Comparison of ENCODE assay signal across 14 cellular contexts in genomic region chr5:131466171-131466766, GRCh38.
DNase-seq lines count a peak whose midpoint lies in the region; ATAC-seq, FAIRE-seq and TF ChIP-seq lines count a peak whose summit lies in the region.
"Had no signal": no experiment of that assay in that cellular context is flagged by ENCODE, and none has a peak within 500 bp of the region (broad histone marks: within the 10 kb centered on the region; RNA-seq: fewer than 3 reads in every experiment).

No MANE protein-coding gene starts in this region.

- intact Hi-C loops in activated CD4-positive, alpha-beta T cell treated with anti-CD3 and anti-CD28 coated beads for 36 hours (cut with DNase I, micrococcal nuclease) = no loop called here
- intact Hi-C loops in IMR-90 (cut with micrococcal nuclease) = no loop called here
- intact Hi-C loops in esophagus muscularis mucosa (cut with DNase I) = no loop called here

- H3K27me3 ChIP-seq in IMR-90 (ENCODE audit: control insufficient read depth, insufficient read depth, low read length) (no peaks in the 10 kb centered on the region), astrocyte (ENCODE audit: insufficient read depth, low read length) (no peaks in the 10 kb centered on the region), upper lobe of left lung (no peaks in the 10 kb centered on the region), esophagus muscularis mucosa (no peaks in the 10 kb centered on the region)

- H3K79me1 ChIP-seq in IMR-90 (ENCODE audit: low read depth in 1 of 2, low read length in 2 of 2) = peaks cover 0 to 7% of the 10 kb centered on the region in 2 experiments; a peak in 1 of 4 replicates

- no peak overlapping the region for H3K4me3 Mint-ChIP-seq in activated CD4-positive, alpha-beta T cell treated with anti-CD3 and anti-CD28 coated beads for 36 hours
- no peak overlapping the region for H3K4me3 Mint-ChIP-seq in astrocyte (ENCODE audit: unreplicated experiment)
- no peak overlapping the region for H3K4me3 Mint-ChIP-seq in naive thymus-derived CD8-positive, alpha-beta T cell
- no peak overlapping the region for H3K4me3 Mint-ChIP-seq in stimulated activated memory B cell treated with anti-CD40 and anti-IgM and Interleukin-4, amounts not matched to agents 10 μg/mL and 1 μg/mL and 100 μg/mL, for 72 hours
- H3K4me3 Mint-ChIP-seq: brain had no signal

- H3K9me3 ChIP-seq in IMR-90 (ENCODE audit: control insufficient read depth, insufficient read depth, low read length) = no peaks in the 10 kb centered on the region
- no peaks in the 10 kb centered on the region for H3K9me3 ChIP-seq in astrocyte (ENCODE audit: insufficient read depth, low read depth, low read length)
- no peaks in the 10 kb centered on the region for H3K9me3 ChIP-seq in upper lobe of left lung
- H3K9me3 ChIP-seq in esophagus muscularis mucosa = no peaks in the 10 kb centered on the region

- H3K4me1 Mint-ChIP-seq in activated CD4-positive, alpha-beta T cell treated with anti-CD3 and anti-CD28 coated beads for 36 hours = peaks cover 47% of the 10 kb centered on the region
- H3K4me1 Mint-ChIP-seq in astrocyte (ENCODE audit: low read depth, unreplicated experiment) = peaks cover 5% of the 10 kb centered on the region
- H3K4me1 Mint-ChIP-seq in naive thymus-derived CD8-positive, alpha-beta T cell = peaks cover 12 to 48% (median 42%) of the 10 kb centered on the region in 4 donors
- H3K4me1 Mint-ChIP-seq in stimulated activated memory B cell treated with anti-CD40 and anti-IgM and Interleukin-4, amounts not matched to agents 10 μg/mL and 1 μg/mL and 100 μg/mL, for 72 hours = no peaks in the 10 kb centered on the region

- H3K4me1 ChIP-seq in IMR-90 (ENCODE audit: control insufficient read depth, insufficient read depth, low read length) (peaks cover 3% of the 10 kb centered on the region; the same call in 1 of the 2 replicates), astrocyte (ENCODE audit: insufficient read depth, low read length) (peaks cover 5% of the 10 kb centered on the region), upper lobe of left lung (peaks cover 3 to 6% (median 5%) of the 10 kb centered on the region in 4 donors), esophagus muscularis mucosa (peaks cover 0 to 2% (median 0%) of the 10 kb centered on the region in 4 donors)

- no peak overlapping the region for H3K18ac ChIP-seq in IMR-90 (ENCODE audit: low read depth, low read length)

- no peak overlapping the region for H4K5ac ChIP-seq in IMR-90 (ENCODE audit: low read depth, low read length)

- dilution Hi-C loops in IMR-90 (cut with HindIII; ENCODE audit: low sequenced_read_pairs, unreplicated experiment) = no loop called here

- H3K4me3 ChIP-seq in IMR-90 (ENCODE audit: insufficient read depth, low read depth, low read length) (no peak overlapping the region), astrocyte (ENCODE audit: insufficient read depth, low read depth, low read length) (no peak overlapping the region), upper lobe of left lung (no peak overlapping the region), esophagus muscularis mucosa (no peak overlapping the region)
- H3K4me3 ChIP-seq: PC-9 had no signal

- no peak overlapping the region for H2BK5ac ChIP-seq in IMR-90 (ENCODE audit: low read depth, low read length, poor library complexity, severe bottlenecking)

- H2AK5ac ChIP-seq in IMR-90 (ENCODE audit: low read depth, low read length) = no peak overlapping the region

- H3K27me3 Mint-ChIP-seq in activated CD4-positive, alpha-beta T cell treated with anti-CD3 and anti-CD28 coated beads for 36 hours = no peaks in the 10 kb centered on the region
- no peaks in the 10 kb centered on the region for H3K27me3 Mint-ChIP-seq in astrocyte (ENCODE audit: low read depth, unreplicated experiment)
- H3K27me3 Mint-ChIP-seq in naive thymus-derived CD8-positive, alpha-beta T cell = no peaks in the 10 kb centered on the region
- no peaks in the 10 kb centered on the region for H3K27me3 Mint-ChIP-seq in stimulated activated memory B cell treated with anti-CD40 and anti-IgM and Interleukin-4, amounts not matched to agents 10 μg/mL and 1 μg/mL and 100 μg/mL, for 72 hours
- H3K27me3 Mint-ChIP-seq: brain had no signal

- no peak for TF ChIP-seq CTCF in IMR-90 (conservative IDR thresholded peaks at IDR 0.05; ENCODE audit: low read depth, low read length)
- no peak for TF ChIP-seq CTCF in astrocyte (IDR thresholded peaks at IDR 0.05; ENCODE audit: insufficient read depth, low read depth, low read length)
- TF ChIP-seq CTCF in upper lobe of left lung (IDR thresholded peaks at IDR 0.05) = no peak
- no peak for TF ChIP-seq CTCF in esophagus muscularis mucosa (IDR thresholded peaks at IDR 0.05)

- H3K27ac ChIP-seq in IMR-90 (ENCODE audit: insufficient read depth, low read length) (no peak overlapping the region), astrocyte (ENCODE audit: low read depth, low read length) (peak overlapping the region; percentile 14), upper lobe of left lung (no peak overlapping the region), esophagus muscularis mucosa (replicated peaks in 1 of 4) (no peak overlapping the region)
- H3K27ac ChIP-seq: PC-9, WERI-Rb-1 had no signal

- H3K79me2 ChIP-seq in astrocyte (ENCODE audit: insufficient read depth, low read length) = no peaks in the 10 kb centered on the region

- 0 out of 2 replicates have a peak, but pooled peaks cover 3% of the 10 kb centered on the region for H3K9me1 ChIP-seq in IMR-90 (ENCODE audit: insufficient read depth, low read length)

- no peaks in the 10 kb centered on the region for H3K9me3 Mint-ChIP-seq in activated CD4-positive, alpha-beta T cell treated with anti-CD3 and anti-CD28 coated beads for 36 hours (ENCODE audit: low read depth)
- H3K9me3 Mint-ChIP-seq in astrocyte (ENCODE audit: unreplicated experiment) = no peaks in the 10 kb centered on the region
- H3K9me3 Mint-ChIP-seq in naive thymus-derived CD8-positive, alpha-beta T cell = no peaks in the 10 kb centered on the region
- H3K9me3 Mint-ChIP-seq in stimulated activated memory B cell treated with anti-CD40 and anti-IgM and Interleukin-4, amounts not matched to agents 10 μg/mL and 1 μg/mL and 100 μg/mL, for 72 hours = no peaks in the 10 kb centered on the region

- WGBS in IMR-90 (ENCODE audit: extremely low coverage in 2 of 2, insufficient read length in 1 of 2), 2 experiments = 90% methylated on average over 2 of the region's 3 CpGs; no CpG with 5 or more reads in 1 of the 2 experiments
- 95 to 96% methylated on average over 3 of the region's 3 CpGs for WGBS in upper lobe of left lung, 2 donors
- 85% methylated on average over 3 of the region's 3 CpGs for WGBS in esophagus muscularis mucosa

- no peak for TF ChIP-seq RAD21 in IMR-90 (IDR thresholded peaks at IDR 0.05; ENCODE audit: low read length)

- H3K4me2 ChIP-seq in IMR-90 (ENCODE audit: low read depth, low read length) (no peak overlapping the region; the same call in 1 of the 2 replicates), astrocyte (ENCODE audit: low read length) (peak overlapping the region; percentile 13)
- H3K4me2 ChIP-seq: PC-9 had no signal

- H2BK20ac ChIP-seq in IMR-90 (ENCODE audit: low read depth, low read length) = no peak overlapping the region

- H2AK9ac ChIP-seq in IMR-90 (replicated peaks; ENCODE audit: low read depth, low read length, poor library complexity) = no peak overlapping the region

- no peak overlapping the region for H3K23ac ChIP-seq in IMR-90 (ENCODE audit: low read depth, low read length)

- FAIRE-seq in astrocyte (lab: Jason Lieb, UNC) = peak; percentile 62

- H3K9ac ChIP-seq in IMR-90 (ENCODE audit: low read depth, low read length) = no peak overlapping the region
- no peak overlapping the region for H3K9ac ChIP-seq in astrocyte (ENCODE audit: low read length)

- H4K20me1 ChIP-seq in IMR-90 (ENCODE audit: insufficient read depth, low read length) (no peaks in the 10 kb centered on the region), astrocyte (ENCODE audit: insufficient read depth, low read length) (no peaks in the 10 kb centered on the region)

- POLR2A ChIA-PET in activated CD4-positive, alpha-beta T cell treated with anti-CD3 and anti-CD28 coated beads for 36 hours (lab: Charles Lee) = no interaction called here
- POLR2A ChIA-PET in IMR-90 (lab: Charles Lee; ENCODE audit: unreplicated experiment) = no interaction called here
- POLR2A ChIA-PET in naive thymus-derived CD8-positive, alpha-beta T cell (lab: Charles Lee) = no interaction called here

- H2AFZ ChIP-seq in IMR-90 (replicated peaks; ENCODE audit: low read length, poor library complexity) (no peak overlapping the region), astrocyte (ENCODE audit: low read depth, low read length) (no peak overlapping the region)
- H2AFZ ChIP-seq: PC-9 had no signal

- H3K36me3 Mint-ChIP-seq in activated CD4-positive, alpha-beta T cell treated with anti-CD3 and anti-CD28 coated beads for 36 hours (ENCODE audit: low read depth) = peaks cover 54% of the 10 kb centered on the region
- H3K36me3 Mint-ChIP-seq in astrocyte (ENCODE audit: low read depth, unreplicated experiment) = peaks cover 16% of the 10 kb centered on the region
- H3K36me3 Mint-ChIP-seq in naive thymus-derived CD8-positive, alpha-beta T cell = peaks cover 6 to 84% (median 34%) of the 10 kb centered on the region in 3 donors
- peaks cover 48% of the 10 kb centered on the region for H3K36me3 Mint-ChIP-seq in stimulated activated memory B cell treated with anti-CD40 and anti-IgM and Interleukin-4, amounts not matched to agents 10 μg/mL and 1 μg/mL and 100 μg/mL, for 72 hours

- no peak for TF ChIP-seq EP300 in upper lobe of left lung (IDR thresholded peaks at IDR 0.05)
- TF ChIP-seq EP300 in esophagus muscularis mucosa (IDR thresholded peaks at IDR 0.05) = no peak

- CTCF ChIA-PET in activated CD4-positive, alpha-beta T cell treated with anti-CD3 and anti-CD28 coated beads for 36 hours (lab: Charles Lee) = no interaction called here
- CTCF ChIA-PET in IMR-90 (lab: Yijun Ruan, JAX) = no interaction called here

- peak; percentile 30 for DNase-seq in activated CD4-positive, alpha-beta T cell treated with anti-CD3 and anti-CD28 coated beads for 36 hours
- no peak for DNase-seq in activated CD4-positive, alpha-beta T cell treated with anti-CD3 and anti-CD28 coated beads, Interleukin-2, amount 50 U/mL, for 1 hour
- DNase-seq in IMR-90 (peak; percentile 95), astrocyte (ENCODE audit: low read depth) (peak; percentile 92), upper lobe of left lung (no peak), esophagus muscularis mucosa (ENCODE audit: extremely low spot score) (no peak)
- DNase-seq in naive thymus-derived CD8-positive, alpha-beta T cell = no peak
- DNase-seq: mesendoderm, NCI-H146, PC-9, WERI-Rb-1 had no signal

- no peak overlapping the region for H3K14ac ChIP-seq in IMR-90 (replicated peaks; ENCODE audit: low read depth, low read length)

- H2BK120ac ChIP-seq in IMR-90 (ENCODE audit: low read depth, low read length) = no peak overlapping the region

- in situ Hi-C loops in IMR-90 (cut with MboI; ENCODE audit: low sequenced_read_pairs) = no loop called here

- ATAC-seq in activated CD4-positive, alpha-beta T cell treated with anti-CD3 and anti-CD28 coated beads for 36 hours = peak; percentile 93
- peak; percentile 65 for ATAC-seq in IMR-90 (ENCODE audit: low read depth)
- no peak for ATAC-seq in naive thymus-derived CD8-positive, alpha-beta T cell
- no peak for ATAC-seq in upper lobe of left lung (ENCODE audit: low FRiP score in 2 of 2)
- no peak for ATAC-seq in stimulated activated memory B cell treated with anti-CD40 and anti-IgM and Interleukin-4, amounts not matched to agents 10 μg/mL and 1 μg/mL and 100 μg/mL, for 72 hours
- ATAC-seq: HCT116 had no signal

- peak overlapping the region; percentile 40; the same call in 1 of the 2 replicates for H3K4ac ChIP-seq in IMR-90 (ENCODE audit: low read depth, low read length)

- H3K36me3 ChIP-seq in IMR-90 (ENCODE audit: control insufficient read depth, insufficient read depth, low read length) = no peaks in the 10 kb centered on the region; the same call in 1 of the 2 replicates
- H3K36me3 ChIP-seq in astrocyte (ENCODE audit: insufficient read depth, low read length) = no peaks in the 10 kb centered on the region
- peaks cover 0 to 28% (median 0%) of the 10 kb centered on the region in 4 donors for H3K36me3 ChIP-seq in upper lobe of left lung
- H3K36me3 ChIP-seq in esophagus muscularis mucosa = peaks cover 0 to 26% (median 9%) of the 10 kb centered on the region in 4 donors

- TF ChIP-seq POLR2A in IMR-90 (IDR thresholded peaks at IDR 0.05; ENCODE audit: low read depth, low read length) = no peak
- TF ChIP-seq POLR2A in upper lobe of left lung (IDR thresholded peaks at IDR 0.05) = no peak
- no peak for TF ChIP-seq POLR2A in esophagus muscularis mucosa (IDR thresholded peaks at IDR 0.05; ENCODE audit: low read depth)

- H3K56ac ChIP-seq in IMR-90 (ENCODE audit: extremely low read depth, insufficient read depth, low read length) = no peak overlapping the region

- H3K27ac Mint-ChIP-seq in activated CD4-positive, alpha-beta T cell treated with anti-CD3 and anti-CD28 coated beads for 36 hours = peak overlapping the region; percentile 84
- H3K27ac Mint-ChIP-seq in astrocyte (ENCODE audit: unreplicated experiment) = peak overlapping the region; percentile 22
- H3K27ac Mint-ChIP-seq in naive thymus-derived CD8-positive, alpha-beta T cell = peak overlapping the region in 6 of 10 donors; percentile 6 to 72 (median 36)
- H3K27ac Mint-ChIP-seq in stimulated activated memory B cell treated with anti-CD40 and anti-IgM and Interleukin-4, amounts not matched to agents 10 μg/mL and 1 μg/mL and 100 μg/mL, for 72 hours = no peak overlapping the region

- no peak overlapping the region for H4K91ac ChIP-seq in IMR-90 (ENCODE audit: insufficient read depth, low read depth, low read length)

- no peak overlapping the region for H2BK15ac ChIP-seq in IMR-90 (ENCODE audit: low read depth, low read length)

- BruUV-seq in IMR-90 (replicated peaks; lab: Mats Ljungman, UMichigan) = no TSS peak

- no peak overlapping the region for H4K8ac ChIP-seq in IMR-90 (ENCODE audit: low read depth in 2 of 2, low read length in 2 of 2)

Comparison
In these comparisons a context has a peak if more than half of its experiments do, and no peak if none do; other contexts are left out.
1. DNase-seq: peak in activated CD4-positive, alpha-beta T cell treated with anti-CD3 and anti-CD28 coated beads for 36 hours (single experiment), IMR-90 (single experiment) and astrocyte (single experiment); none in activated CD4-positive, alpha-beta T cell treated with anti-CD3 and anti-CD28 coated beads, Interleukin-2, amount 50 U/mL, for 1 hour (single experiment), naive thymus-derived CD8-positive, alpha-beta T cell (0 of 10), upper lobe of left lung (0 of 2) and esophagus muscularis mucosa (single experiment).
2. ATAC-seq: peak in activated CD4-positive, alpha-beta T cell treated with anti-CD3 and anti-CD28 coated beads for 36 hours (single experiment) and IMR-90 (single experiment); none in naive thymus-derived CD8-positive, alpha-beta T cell (0 of 2), upper lobe of left lung (0 of 2) and stimulated activated memory B cell treated with anti-CD40 and anti-IgM and Interleukin-4, amounts not matched to agents 10 μg/mL and 1 μg/mL and 100 μg/mL, for 72 hours (single experiment).